ENCODE assay signal across 8 cellular contexts in genomic region chr1:8374812-8375211, GRCh38. TPM values are rescaled to one million over a fixed set of nuclear protein-coding genes. Genes with fewer than 3 reads are reported as not detected.
DNase-seq lines count a peak whose midpoint lies in the region; ATAC-seq, FAIRE-seq and TF ChIP-seq lines count a peak whose summit lies in the region.

No MANE protein-coding gene starts in this region.

- H3K79me2 ChIP-seq in keratinocyte (ENCODE audit: control insufficient read depth, insufficient read depth, low read length) = peaks cover 3% of the 10 kb centered on the region

- peaks cover 16% of the 10 kb centered on the region for H3K4me1 Mint-ChIP-seq in Calu3 (ENCODE audit: low read depth, unreplicated experiment)
- H3K4me1 Mint-ChIP-seq in activated CD4-positive, alpha-beta memory T cell treated with anti-CD3 and anti-CD28 coated beads, Interleukin-2, amount 10 ng/mL, durations not matched to agents 7 days and 5 days = peaks cover 25% of the 10 kb centered on the region

- H3K4me1 ChIP-seq in keratinocyte (ENCODE audit: control insufficient read depth, extremely low read depth, insufficient read depth, low read length) = peaks cover 14% of the 10 kb centered on the region

- H3K27ac Mint-ChIP-seq in Calu3 (ENCODE audit: unreplicated experiment) = no peak overlapping the region
- H3K27ac Mint-ChIP-seq in activated CD4-positive, alpha-beta memory T cell treated with anti-CD3 and anti-CD28 coated beads, Interleukin-2, amount 10 ng/mL, durations not matched to agents 7 days and 5 days = peak overlapping the region; percentile 33

- no peaks in the 10 kb centered on the region for H3K9me1 ChIP-seq in keratinocyte (ENCODE audit: control insufficient read depth, extremely low read depth, insufficient read depth, low read length)

- no peak overlapping the region for H2AFZ ChIP-seq in keratinocyte (ENCODE audit: control insufficient read depth, low read length)

- TF ChIP-seq CTCF in Calu3 (IDR thresholded peaks at IDR 0.05; ENCODE audit: unreplicated experiment) = peak; percentile 20
- peak; percentile 68 to 86 (median 75) for TF ChIP-seq CTCF in keratinocyte (optimal IDR thresholded peaks at IDR 0.05 in 1 of 3, IDR thresholded peaks at IDR 0.05 in 1 of 3, conservative IDR thresholded peaks at IDR 0.05 in 1 of 3; ENCODE audit: extremely low read depth in 1 of 3, insufficient read depth in 2 of 3, low read length in 3 of 3)

- intact Hi-C loops in Calu3 (cut with micrococcal nuclease; ENCODE audit: unreplicated experiment) = no loop called here

- no peaks in the 10 kb centered on the region for H3K27me3 ChIP-seq in keratinocyte (ENCODE audit: control insufficient read depth, extremely low read depth, insufficient read depth, low read length)

- H3K4me3 ChIP-seq in keratinocyte (ENCODE audit: control insufficient read depth in 2 of 3, extremely low read depth in 1 of 3, insufficient read depth in 2 of 3, low read depth in 1 of 3, low read length in 3 of 3) = no peak overlapping the region

- no peak overlapping the region for H3K27ac ChIP-seq in keratinocyte (ENCODE audit: control insufficient read depth, insufficient read depth, low read length)

- no peaks in the 10 kb centered on the region for H4K20me1 ChIP-seq in keratinocyte (ENCODE audit: control insufficient read depth, extremely low read depth, insufficient read depth, low read length)

- POLR2A ChIA-PET in activated CD4-positive, alpha-beta memory T cell treated with anti-CD3 and anti-CD28 coated beads, Interleukin-2, amount 10 ng/mL, durations not matched to agents 7 days and 5 days (lab: Charles Lee) = no interaction called here

- peaks cover 9% of the 10 kb centered on the region for H3K36me3 Mint-ChIP-seq in Calu3 (ENCODE audit: insufficient read depth, unreplicated experiment)
- peaks cover 21% of the 10 kb centered on the region for H3K36me3 Mint-ChIP-seq in activated CD4-positive, alpha-beta memory T cell treated with anti-CD3 and anti-CD28 coated beads, Interleukin-2, amount 10 ng/mL, durations not matched to agents 7 days and 5 days (ENCODE audit: low read depth)

- no peak overlapping the region for H3K4me3 Mint-ChIP-seq in Calu3 (ENCODE audit: low read depth, unreplicated experiment)
- H3K4me3 Mint-ChIP-seq in activated CD4-positive, alpha-beta memory T cell treated with anti-CD3 and anti-CD28 coated beads, Interleukin-2, amount 10 ng/mL, durations not matched to agents 7 days and 5 days = no peak overlapping the region

- no peaks in the 10 kb centered on the region for H3K9me3 Mint-ChIP-seq in Calu3 (ENCODE audit: low read depth, unreplicated experiment)
- no peaks in the 10 kb centered on the region for H3K9me3 Mint-ChIP-seq in activated CD4-positive, alpha-beta memory T cell treated with anti-CD3 and anti-CD28 coated beads, Interleukin-2, amount 10 ng/mL, durations not matched to agents 7 days and 5 days

- H3K4me2 ChIP-seq in keratinocyte (ENCODE audit: control insufficient read depth, extremely low read depth, insufficient read depth, low read depth, low read length) = no peak overlapping the region

- dilution Hi-C loops in keratinocyte (cut with MboI; ENCODE audit: extremely low pct_ligation_motif_present, low sequenced_read_pairs) = no loop called here

- no TSS peak for BruUV-seq in Calu3 (replicated peaks; lab: Mats Ljungman, UMichigan)

- H3K36me3 ChIP-seq in keratinocyte (ENCODE audit: control insufficient read depth in 2 of 2, extremely low read depth in 1 of 2, insufficient read depth in 2 of 2, low read length in 2 of 2) = peaks cover 3 to 6% of the 10 kb centered on the region in 2 experiments

- peak; percentile 38 for DNase-seq in Calu3
- DNase-seq in HT1080 (ENCODE audit: low read depth) = peak; percentile 52
- DNase-seq in activated CD4-positive, alpha-beta memory T cell treated with anti-CD3 and anti-CD28 coated beads, Interleukin-2, amount 10 ng/mL, durations not matched to agents 7 days and 5 days = no peak
- no peak for DNase-seq in keratinocyte (ENCODE audit: low read depth, low spot score)
- DNase-seq in urothelium cell line (ENCODE audit: low spot score) = peak; percentile 40
- DNase-seq in SKM-1 treated with dmso at 0.1 percent for 144 hours (lab: John Stamatoyannopoulos, UW; ENCODE audit: unreplicated experiment) = no peak
- no peak for DNase-seq in cerebellum (ENCODE audit: low spot score)

- no peak for ATAC-seq in HG02610 (IDR thresholded peaks at IDR 0.05; ENCODE audit: unreplicated experiment)

- H3K9me3 ChIP-seq in keratinocyte (ENCODE audit: control insufficient read depth, low read depth, low read length) = no peaks in the 10 kb centered on the region

- H3K27me3 Mint-ChIP-seq in Calu3 (ENCODE audit: unreplicated experiment) = no peaks in the 10 kb centered on the region
- H3K27me3 Mint-ChIP-seq in activated CD4-positive, alpha-beta memory T cell treated with anti-CD3 and anti-CD28 coated beads, Interleukin-2, amount 10 ng/mL, durations not matched to agents 7 days and 5 days = no peaks in the 10 kb centered on the region

- no peak overlapping the region for H3K9ac ChIP-seq in keratinocyte (ENCODE audit: control insufficient read depth, extremely low read depth, insufficient read depth, low read length)

- CTCF ChIA-PET in Calu3 (lab: Charles Lee) = no interaction called here
- CTCF ChIA-PET in activated CD4-positive, alpha-beta memory T cell treated with anti-CD3 and anti-CD28 coated beads, Interleukin-2, amount 10 ng/mL, durations not matched to agents 7 days and 5 days (lab: Charles Lee) = no interaction called here

- FAIRE-seq in keratinocyte (lab: Jason Lieb, UNC) (no peak), urothelium cell line (lab: Jason Lieb, UNC) (no peak)

RNA-seq across cellular contexts. Expression of gene SLC45A1, which starts 56.9 kb away (rescaled TPM):
- total RNA-seq in Calu3 (2022) (0.73 TPM in 2 replicates), cerebellum (4.2 TPM)
- not detected in 2 replicates for total RNA-seq in HT1080 (2014; rRNA removed; shearing (Covaris generic))
- polyA plus RNA-seq in HT1080 (2015; cell fraction: cytosol; rRNA removed) = 0.29 and 0.42 TPM in 2 replicates
- polyA plus RNA-seq in HT1080 (2015; cell fraction: nucleus; rRNA removed) = 0.08 and 0.68 TPM in 2 replicates
- total RNA-seq in activated CD4-positive, alpha-beta memory T cell treated with anti-CD3 and anti-CD28 coated beads, Interleukin-2, amount 10 ng/mL, durations not matched to agents 7 days and 5 days = under 1 TPM; 0.25 to 0.30 TPM
- polyA plus RNA-seq in keratinocyte = 0.09 to 0.15 TPM (median 0.14 TPM) in 3 replicates
- not detected for polyA plus RNA-seq in keratinocyte (2011; ENCODE audit: low read depth)
- 0.05 and 0.13 TPM in 2 replicates for polyA plus RNA-seq in keratinocyte (2011; cell fraction: cytosol; rRNA removed)
- polyA plus RNA-seq in keratinocyte (2011; cell fraction: nucleus; rRNA removed) = 0.15 and 0.20 TPM in 2 replicates
- 0.17 and 0.18 TPM in 2 replicates for polyA plus RNA-seq in keratinocyte (2012; ENCODE audit: low replicate concordance)
- 0.13 TPM in 2 of 3 replicates, not detected in the other for polyA minus RNA-seq in keratinocyte
- 2.3 TPM for polyA minus RNA-seq in keratinocyte (2011; cell fraction: cytosol; rRNA and poly(A)+ RNA removed)
- 0.63 TPM in 1 of 2 replicates, not detected in the other for polyA minus RNA-seq in keratinocyte (2011; cell fraction: nucleus; rRNA and poly(A)+ RNA removed)

Comparison
In these comparisons a context has a peak if more than half of its experiments do, and no peak if none do; other contexts are left out.
1. DNase-seq: peak in Calu3 (single experiment), HT1080 (single experiment) and urothelium cell line (single experiment); none in activated CD4-positive, alpha-beta memory T cell treated with anti-CD3 and anti-CD28 coated beads, Interleukin-2, amount 10 ng/mL, durations not matched to agents 7 days and 5 days (single experiment), keratinocyte (single experiment), SKM-1 treated with dmso at 0.1 percent for 144 hours (single experiment) and cerebellum (single experiment).